ENCODE assay signal across 22 cellular contexts in genomic region chr6:122025104-122025503, GRCh38.
"Had no signal": no experiment of that assay in that cellular context is flagged by ENCODE, and none has a peak within 500 bp of the region (broad histone marks: within the 10 kb centered on the region; RNA-seq: fewer than 3 reads in every experiment).

No MANE protein-coding gene starts in this region.

- H3K9me3 ChIP-seq: left lung, lower lobe of right lung, ovary, right atrium auricular region, right lobe of liver, suprapubic skin, thoracic aorta, tibial artery, uterus had no signal

- DNase-seq: hippocampal formation; kidney; left colon; left lung; lower lobe of right lung; mesendoderm; naive B cell; natural killer cell; nephron progenitor cell; ovary; right lobe of liver; stimulated activated CD4-positive, alpha-beta T cell treated with anti-CD3 and anti-CD28 coated beads, Interleukin-12 subunit alpha, Interleukin-12 subunit beta, amount 100 ng/mL, for 4 hours; stimulated activated CD4-positive, alpha-beta T cell treated with anti-CD3 and anti-CD28 coated beads, Interleukin-15, amount 100 ng/mL, for 24 hours; stimulated activated CD4-positive, alpha-beta T cell treated with anti-CD3 and anti-CD28 coated beads, Interleukin-2, amount 100 ng/mL, for 24 hours; stimulated activated CD4-positive, alpha-beta T cell treated with anti-CD3 and anti-CD28 coated beads, Interleukin-4, amount 100 ng/mL, for 1 hour; stimulated activated naive B cell treated with anti-CD40 and anti-IgM and Interleukin-4, amounts not matched to agents 10 μg/mL and 1 μg/mL and 100 μg/mL, for 72 hours; tibial artery; trophoblast cell; uterus had no signal

- H3K27me3 ChIP-seq: left lung, ovary, right atrium auricular region, right lobe of liver, suprapubic skin, tibial artery, uterus had no signal

- H3K27ac ChIP-seq: left lung, lower lobe of right lung, ovary, right atrium auricular region, right lobe of liver, suprapubic skin, thoracic aorta, tibial artery, uterus had no signal

- ATAC-seq: left colon; left lung; lower lobe of right lung; natural killer cell; right lobe of liver; stimulated activated naive B cell treated with anti-CD40 and anti-IgM and Interleukin-4, amounts not matched to agents 10 μg/mL and 1 μg/mL and 100 μg/mL, for 72 hours had no signal

- H3K36me3 ChIP-seq: left lung, lower lobe of right lung, ovary, right atrium auricular region, right lobe of liver, suprapubic skin, thoracic aorta, tibial artery, uterus had no signal

- H3K4me1 ChIP-seq: left lung, lower lobe of right lung, right atrium auricular region, right lobe of liver, tibial artery, uterus had no signal

- H3K4me3 ChIP-seq: left lung, lower lobe of right lung, ovary, right atrium auricular region, right lobe of liver, suprapubic skin, thoracic aorta, tibial artery, uterus had no signal
